Comparison of ENCODE assay signal across 27 cellular contexts in the genomic region with DNA sequence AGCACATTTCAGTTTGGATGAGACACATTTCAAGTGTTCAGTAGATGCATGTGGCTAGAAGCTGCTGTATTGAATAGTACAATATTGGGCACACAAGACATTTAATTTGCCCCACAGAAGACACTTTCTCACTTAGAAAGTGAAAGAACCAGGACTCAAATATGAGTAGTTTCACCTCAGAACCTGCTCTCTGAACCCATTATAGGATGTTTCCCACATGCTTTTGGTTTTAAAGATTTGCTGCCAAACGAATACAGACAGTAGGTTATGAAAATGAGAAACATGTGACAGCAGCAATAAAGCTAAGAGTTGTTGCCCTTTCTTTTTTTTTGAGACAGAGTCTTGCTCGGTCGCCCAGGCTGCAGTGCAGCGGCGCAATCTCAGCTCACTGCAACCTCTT. TPM values are rescaled to one million over a fixed set of nuclear protein-coding genes. Genes with fewer than 3 reads are reported as not detected.
DNase-seq lines count a peak whose midpoint lies in the region; ATAC-seq, FAIRE-seq and TF ChIP-seq lines count a peak whose summit lies in the region.
"Had no signal": no experiment of that assay in that cellular context is flagged by ENCODE, and none has a peak within 500 bp of the region (broad histone marks: within the 10 kb centered on the region; RNA-seq: fewer than 3 reads in every experiment).

No MANE protein-coding gene starts in this region.

- no peak for DNase-seq in GM19239 (ENCODE audit: insufficient read length, low spot score)
- peak; percentile 79 for DNase-seq in MM.1S
- DNase-seq in mucosa of descending colon = no peak
- no peak for DNase-seq in NCI-H2227 (lab: John Stamatoyannopoulos, UW; ENCODE audit: unreplicated experiment)
- DNase-seq in NCI-H524 (lab: John Stamatoyannopoulos, UW) = no peak
- DNase-seq: activated CD4-positive, alpha-beta T cell treated with anti-CD3 and anti-CD28 coated beads for 4 hours; DMS153; effector memory CD4-positive, alpha-beta T cell; GDM1; glutamatergic neuron; Kasumi-1; NCI-H1092; NCI-H526; stimulated activated CD8-positive, alpha-beta memory T cell treated with anti-CD3 and anti-CD28 coated beads, Interleukin-4, amount 100 ng/mL, for 48 hours had no signal

- no peaks in the 10 kb centered on the region for H3K9me2 ChIP-seq in MM.1S (replicated peaks; ENCODE audit: insufficient read depth, low read length)

- no peak overlapping the region for H3K9ac ChIP-seq in MM.1S (ENCODE audit: low read length)

- H3K9me3 ChIP-seq in MM.1S (replicated peaks; ENCODE audit: insufficient read depth, low read length) (no peaks in the 10 kb centered on the region), mucosa of descending colon (no peaks in the 10 kb centered on the region)

- H3K4me2 ChIP-seq in MM.1S (ENCODE audit: low read depth, low read length) = no peak overlapping the region

- H4K20me1 ChIP-seq in MM.1S (ENCODE audit: insufficient read depth, low read length) = no peaks in the 10 kb centered on the region; the same call in 1 of the 2 replicates

- no peak for TF ChIP-seq POLR2A in GM18505 (IDR thresholded peaks at IDR 0.05; ENCODE audit: borderline replicate concordance, extremely low read depth, insufficient read depth, insufficient read length)

- ATAC-seq in GM18505 (IDR thresholded peaks at IDR 0.05; ENCODE audit: unreplicated experiment) = peak; percentile 56
- ATAC-seq in HG02759 (IDR thresholded peaks at IDR 0.05; ENCODE audit: unreplicated experiment) = peak; percentile 48
- no peak for ATAC-seq in mucosa of descending colon
- ATAC-seq in HG03025 (IDR thresholded peaks at IDR 0.05; ENCODE audit: low FRiP score, unreplicated experiment) = no peak
- ATAC-seq: left lobe of liver, Right ventricle myocardium inferior had no signal

- no peaks in the 10 kb centered on the region for H3K79me2 ChIP-seq in MM.1S (ENCODE audit: low read length)

- intact Hi-C loops in mucosa of descending colon (cut with DNase I, micrococcal nuclease) = no loop called here

- peaks cover 54% of the 10 kb centered on the region for H3K27me3 ChIP-seq in MM.1S (replicated peaks; ENCODE audit: insufficient read depth, low read length)

- H2AFZ ChIP-seq in MM.1S (ENCODE audit: low read length) = no peak overlapping the region

- H3K36me3 ChIP-seq in MM.1S (replicated peaks; ENCODE audit: insufficient read depth, low read length) = no peaks in the 10 kb centered on the region
- H3K36me3 ChIP-seq in mucosa of descending colon (ENCODE audit: low read depth) = no peaks in the 10 kb centered on the region

- peaks cover 14% of the 10 kb centered on the region; the same call in 1 of the 2 replicates for H3F3A ChIP-seq in MM.1S (ENCODE audit: insufficient read depth, low read length)

- no peak overlapping the region for H3K27ac ChIP-seq in MM.1S (ENCODE audit: low read length)
- H3K27ac ChIP-seq: C4-2B had no signal

- peaks cover 33% of the 10 kb centered on the region for H3K4me1 ChIP-seq in MM.1S (ENCODE audit: low read length)
- H3K4me1 ChIP-seq in mucosa of descending colon (ENCODE audit: low read depth) = no peaks in the 10 kb centered on the region

- TF ChIP-seq CTCF in MM.1S (IDR thresholded peaks at IDR 0.05; ENCODE audit: low read length) (no peak), mucosa of descending colon (IDR thresholded peaks at IDR 0.05) (no peak)

- peak; percentile 39 for FAIRE-seq in GM19239 (lab: Jason Lieb, UNC)
- FAIRE-seq: GM12891, H1, urothelium cell line had no signal

- no peak overlapping the region for H3K4me3 ChIP-seq in MM.1S (ENCODE audit: low read length)
- no peak overlapping the region for H3K4me3 ChIP-seq in mucosa of descending colon

RNA-seq across cellular contexts. Expression of a gene that starts 32.3 kb away (rescaled TPM):
- under 1 TPM in 1 of 3 donors, not detected in 2; 0.02 TPM for total RNA-seq in mucosa of descending colon
- total RNA-seq: A673; activated naive CD4-positive, alpha-beta T cell treated with anti-CD3 and anti-CD28 coated beads, Interleukin-2, amount 50 U/mL, for 72 hours; activated T-helper 1 cell treated with anti-CD3 and anti-CD28 coated beads, Interleukin-12 subunit alpha, Interleukin-12 subunit beta, Interleukin-2, Interleukin-4 antibody, amounts not matched to agents 30 ng/mL and 10 ng/mL and 1 ng/mL, durations not matched to agents 14 hours and 24 hours and 36 hours; H1; left lobe of liver had no signal

RNA-seq across cellular contexts. Expression of a gene that starts 50.7 kb away (rescaled TPM):
- 1 to 10 TPM in 1 of 3 donors, under 1 TPM in 2; 0.20 to 1.5 (median 0.22) TPM for total RNA-seq in mucosa of descending colon
- total RNA-seq: A673; activated T-helper 1 cell treated with anti-CD3 and anti-CD28 coated beads, Interleukin-12 subunit alpha, Interleukin-12 subunit beta, Interleukin-2, Interleukin-4 antibody, amounts not matched to agents 30 ng/mL and 10 ng/mL and 1 ng/mL, durations not matched to agents 14 hours and 24 hours and 36 hours; renal cortical epithelial cell had no signal

Comparison
In these comparisons a context has a peak if more than half of its experiments do, and no peak if none do; other contexts are left out.
1. ATAC-seq: peak in GM18505 (single experiment) and HG02759 (single experiment); none in mucosa of descending colon (single experiment) and HG03025 (single experiment).